ENCODE assay signal across 1 cellular context in genomic region chr3:50347187-50347813, GRCh38.
TF ChIP-seq lines count a peak whose summit lies in the region.

No MANE protein-coding gene starts in this region.

TF ChIP-seq in WTC11, 78 proteins besides CTCF, POLR2A, EP300 and RAD21 (continued from another document):
- TF ChIP-seq, protein P1, sequence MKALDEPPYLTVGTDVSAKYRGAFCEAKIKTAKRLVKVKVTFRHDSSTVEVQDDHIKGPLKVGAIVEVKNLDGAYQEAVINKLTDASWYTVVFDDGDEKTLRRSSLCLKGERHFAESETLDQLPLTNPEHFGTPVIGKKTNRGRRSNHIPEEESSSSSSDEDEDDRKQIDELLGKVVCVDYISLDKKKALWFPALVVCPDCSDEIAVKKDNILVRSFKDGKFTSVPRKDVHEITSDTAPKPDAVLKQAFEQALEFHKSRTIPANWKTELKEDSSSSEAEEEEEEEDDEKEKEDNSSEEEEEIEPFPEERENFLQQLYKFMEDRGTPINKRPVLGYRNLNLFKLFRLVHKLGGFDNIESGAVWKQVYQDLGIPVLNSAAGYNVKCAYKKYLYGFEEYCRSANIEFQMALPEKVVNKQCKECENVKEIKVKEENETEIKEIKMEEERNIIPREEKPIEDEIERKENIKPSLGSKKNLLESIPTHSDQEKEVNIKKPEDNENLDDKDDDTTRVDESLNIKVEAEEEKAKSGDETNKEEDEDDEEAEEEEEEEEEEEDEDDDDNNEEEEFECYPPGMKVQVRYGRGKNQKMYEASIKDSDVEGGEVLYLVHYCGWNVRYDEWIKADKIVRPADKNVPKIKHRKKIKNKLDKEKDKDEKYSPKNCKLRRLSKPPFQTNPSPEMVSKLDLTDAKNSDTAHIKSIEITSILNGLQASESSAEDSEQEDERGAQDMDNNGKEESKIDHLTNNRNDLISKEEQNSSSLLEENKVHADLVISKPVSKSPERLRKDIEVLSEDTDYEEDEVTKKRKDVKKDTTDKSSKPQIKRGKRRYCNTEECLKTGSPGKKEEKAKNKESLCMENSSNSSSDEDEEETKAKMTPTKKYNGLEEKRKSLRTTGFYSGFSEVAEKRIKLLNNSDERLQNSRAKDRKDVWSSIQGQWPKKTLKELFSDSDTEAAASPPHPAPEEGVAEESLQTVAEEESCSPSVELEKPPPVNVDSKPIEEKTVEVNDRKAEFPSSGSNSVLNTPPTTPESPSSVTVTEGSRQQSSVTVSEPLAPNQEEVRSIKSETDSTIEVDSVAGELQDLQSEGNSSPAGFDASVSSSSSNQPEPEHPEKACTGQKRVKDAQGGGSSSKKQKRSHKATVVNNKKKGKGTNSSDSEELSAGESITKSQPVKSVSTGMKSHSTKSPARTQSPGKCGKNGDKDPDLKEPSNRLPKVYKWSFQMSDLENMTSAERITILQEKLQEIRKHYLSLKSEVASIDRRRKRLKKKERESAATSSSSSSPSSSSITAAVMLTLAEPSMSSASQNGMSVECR (CRISPR knock-in tag; IDR thresholded peaks at IDR 0.05; ENCODE audit: borderline replicate concordance): no peak
- TF ChIP-seq SMAD4 (CRISPR knock-in tag; IDR thresholded peaks at IDR 0.05) (no peak), ZSCAN18 (CRISPR knock-in tag; IDR thresholded peaks at IDR 0.05) (no peak), ZNF138 (CRISPR knock-in tag; conservative IDR thresholded peaks at IDR 0.05) (no peak), JAZF1 (CRISPR knock-in tag; IDR thresholded peaks at IDR 0.05) (no peak), ZNF121 (CRISPR knock-in tag; IDR thresholded peaks at IDR 0.05) (no peak)
- TF ChIP-seq, protein P2, sequence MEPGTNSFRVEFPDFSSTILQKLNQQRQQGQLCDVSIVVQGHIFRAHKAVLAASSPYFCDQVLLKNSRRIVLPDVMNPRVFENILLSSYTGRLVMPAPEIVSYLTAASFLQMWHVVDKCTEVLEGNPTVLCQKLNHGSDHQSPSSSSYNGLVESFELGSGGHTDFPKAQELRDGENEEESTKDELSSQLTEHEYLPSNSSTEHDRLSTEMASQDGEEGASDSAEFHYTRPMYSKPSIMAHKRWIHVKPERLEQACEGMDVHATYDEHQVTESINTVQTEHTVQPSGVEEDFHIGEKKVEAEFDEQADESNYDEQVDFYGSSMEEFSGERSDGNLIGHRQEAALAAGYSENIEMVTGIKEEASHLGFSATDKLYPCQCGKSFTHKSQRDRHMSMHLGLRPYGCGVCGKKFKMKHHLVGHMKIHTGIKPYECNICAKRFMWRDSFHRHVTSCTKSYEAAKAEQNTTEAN (CRISPR knock-in tag; IDR thresholded peaks at IDR 0.05): no peak
